ENCODE assay signal across 1 cellular context in genomic region chr6:16089232-16089843, GRCh38.
TF ChIP-seq lines count a peak whose summit lies in the region.

No MANE protein-coding gene starts in this region.

TF ChIP-seq in WTC11, 78 proteins besides CTCF, POLR2A, EP300 and RAD21:
- TF ChIP-seq HMGA2 (CRISPR knock-in tag; IDR thresholded peaks at IDR 0.05) (no peak), GABPB1 (CRISPR knock-in tag; IDR thresholded peaks at IDR 0.05) (peak; percentile 79), AFF4 (CRISPR knock-in tag; IDR thresholded peaks at IDR 0.05; ENCODE audit: borderline replicate concordance) (no peak)
TF ChIP-seq in WTC11: peak in this region for 1.
